23 cellular contexts compared by ENCODE assay signal in genomic region chr1:44170281-44170823, GRCh38. TPM values are rescaled to one million over a fixed set of nuclear protein-coding genes. Genes with fewer than 3 reads are reported as not detected.
DNase-seq lines count a peak whose midpoint lies in the region; ATAC-seq, FAIRE-seq and TF ChIP-seq lines count a peak whose summit lies in the region.
"Had no signal": no experiment of that assay in that cellular context is flagged by ENCODE, and none has a peak within 500 bp of the region (broad histone marks: within the 10 kb centered on the region; RNA-seq: fewer than 3 reads in every experiment).

No MANE protein-coding gene starts in this region.

- FAIRE-seq in K562 (lab: Jason Lieb, UNC) = no peak
- FAIRE-seq: GM12892, H54 had no signal

- TF ChIP-seq POLR2A in K562 (conservative IDR thresholded peaks at IDR 0.05) (no peak), GM18505 (IDR thresholded peaks at IDR 0.05; ENCODE audit: borderline replicate concordance, extremely low read depth, insufficient read depth, insufficient read length) (no peak)

- CTCF ChIA-PET in K562 (lab: Yijun Ruan, JAX; ENCODE audit: low intra/inter-chr PET ratio) = no interaction called here

- no peak overlapping the region for H3K9ac ChIP-seq in K562 (ENCODE audit: insufficient read depth in 1 of 2, low read depth in 2 of 2, low read length in 2 of 2)

- TF ChIP-seq CTCF in AG10803 (conservative IDR thresholded peaks at IDR 0.05; ENCODE audit: low read length) = no peak
- 0 out of 2 replicates have a peak, but pooled peaks have one; percentile 25 for TF ChIP-seq CTCF in HFFc6 (IDR thresholded peaks at IDR 0.05)
- peak in 2 of 3 experiments; percentile 23 to 30; a peak in 2 of 6 replicates for TF ChIP-seq CTCF in K562 (IDR thresholded peaks at IDR 0.05 in 2 of 3, conservative IDR thresholded peaks at IDR 0.05 in 1 of 3; ENCODE audit: insufficient read depth in 2 of 3, low read depth in 1 of 3, low read length in 3 of 3)
- peak; percentile 12 for TF ChIP-seq CTCF in foreskin keratinocyte (conservative IDR thresholded peaks at IDR 0.05)

- H3K4me3 ChIP-seq in AG10803 (ENCODE audit: low read length) (no peak overlapping the region), K562 (no peak overlapping the region)
- H3K4me3 ChIP-seq: SK-N-MC had no signal

- no peaks in the 10 kb centered on the region for H4K20me1 ChIP-seq in K562 (replicated peaks; ENCODE audit: control insufficient read depth, insufficient read depth, low read length)

- no peak for TF ChIP-seq RAD21 in K562 (CRISPR knock-in tag; conservative IDR thresholded peaks at IDR 0.05 in 1 of 2, IDR thresholded peaks at IDR 0.05 in 1 of 2)

- peaks cover 0 to 2% of the 10 kb centered on the region in 2 experiments; a peak in 1 of 5 replicates for H3K4me1 ChIP-seq in K562 (replicated peaks in 1 of 2; ENCODE audit: control insufficient read depth in 2 of 2, insufficient read depth in 2 of 2, low read length in 2 of 2)
- H3K4me1 ChIP-seq in foreskin keratinocyte = no peaks in the 10 kb centered on the region

- peaks cover 25% of the 10 kb centered on the region for H3K27me3 Mint-ChIP-seq in HFFc6 (ENCODE audit: insufficient read depth)
- H3K27me3 Mint-ChIP-seq: stimulated activated naive CD8-positive, alpha-beta T cell treated with anti-CD3 and anti-CD28 coated beads, Interleukin-15, amount 100 ng/mL, for 72 hours had no signal

- peaks cover 8% of the 10 kb centered on the region for H3K36me3 Mint-ChIP-seq in HFFc6 (ENCODE audit: low read depth)

- H3K4me3 Mint-ChIP-seq in HFFc6 = no peak overlapping the region
- H3K4me3 Mint-ChIP-seq: activated CD4-positive, alpha-beta T cell treated with anti-CD3 and anti-CD28 coated beads, Interleukin-2, amount 10 ng/mL, durations not matched to agents 24 days and 14 days; activated naive CD8-positive, alpha-beta T cell; activated T-cell treated with anti-CD3 and anti-CD28 coated beads, Interleukin-2, amount 50 U/mL, for 24 hours; neural crest cell; stimulated activated naive CD8-positive, alpha-beta T cell treated with anti-CD3 and anti-CD28 coated beads, Interleukin-15, amount 100 ng/mL, for 72 hours had no signal

- no peaks in the 10 kb centered on the region for H3K36me3 ChIP-seq in K562 (ENCODE audit: control insufficient read depth, insufficient read depth, low read length)

- POLR2A ChIA-PET in K562 (lab: Yijun Ruan, JAX) = interaction anchor here (0.5 to 1.4 kb wide), 4 partner anchors 12 to 94 kb away, joined by 3 read pairs; no protein-coding TSS in a partner anchor

- in situ Hi-C loops in K562 (cut with MboI) (no loop called here), KBM-7 (cut with MboI; ENCODE audit: low pct_unique_long_range_greater_than_20kb, low sequenced_read_pairs) (no loop called here)

- no peaks in the 10 kb centered on the region for H3K4me1 Mint-ChIP-seq in HFFc6 (ENCODE audit: low read depth)

- 0% methylated on average over 3 of the region's 3 CpGs for WGBS in K562 (ENCODE audit: insufficient coverage, low coverage, missing lambda C conversion rate)

- H3K27ac Mint-ChIP-seq in HFFc6 = no peak overlapping the region
- H3K27ac Mint-ChIP-seq: activated CD4-positive, alpha-beta T cell treated with anti-CD3 and anti-CD28 coated beads, Interleukin-2, amount 10 ng/mL, durations not matched to agents 24 days and 14 days; activated naive CD8-positive, alpha-beta T cell; activated T-cell treated with anti-CD3 and anti-CD28 coated beads, Interleukin-2, amount 50 U/mL, for 24 hours; stimulated activated naive CD8-positive, alpha-beta T cell treated with anti-CD3 and anti-CD28 coated beads, Interleukin-15, amount 100 ng/mL, for 72 hours had no signal

- BruUV-seq in K562 (replicated peaks; lab: Mats Ljungman, UMichigan) = no TSS peak

- peak; percentile 35; the same call in 1 of the 3 replicates for ATAC-seq in K562
- ATAC-seq in foreskin keratinocyte = no peak
- no peak for ATAC-seq in HG03095 (IDR thresholded peaks at IDR 0.05; ENCODE audit: unreplicated experiment)
- no peak for ATAC-seq in GM18505 (IDR thresholded peaks at IDR 0.05; ENCODE audit: unreplicated experiment)
- ATAC-seq: stimulated activated naive CD8-positive, alpha-beta T cell treated with anti-CD3 and anti-CD28 coated beads, Interleukin-15, amount 100 ng/mL, for 72 hours had no signal

- no peak for TF ChIP-seq EP300 in K562 (IDR thresholded peaks at IDR 0.05; ENCODE audit: low read length)

- no peaks in the 10 kb centered on the region for H3K9me3 ChIP-seq in K562 (replicated peaks; ENCODE audit: control insufficient read depth, insufficient read depth, low read depth, low read length)

- H3K27ac ChIP-seq in K562 (ENCODE audit: extremely low read depth, low read depth, low read length) = no peak overlapping the region
- no peak overlapping the region for H3K27ac ChIP-seq in foreskin keratinocyte
- H3K27ac ChIP-seq: SK-N-MC had no signal

- no peak overlapping the region for H2AFZ ChIP-seq in K562 (ENCODE audit: low read depth, low read length)

- H3K27me3 ChIP-seq in K562 (ENCODE audit: control insufficient read depth in 2 of 2, insufficient read depth in 2 of 2, low read length in 2 of 2) = peaks cover 23 to 35% of the 10 kb centered on the region in 2 experiments
- peaks cover 11% of the 10 kb centered on the region for H3K27me3 ChIP-seq in foreskin keratinocyte

- intact Hi-C loops in K562 (cut with micrococcal nuclease) = no loop called here

- no peak overlapping the region for H3K4me2 ChIP-seq in K562 (ENCODE audit: insufficient read depth, low read length)

- H3K9me1 ChIP-seq in K562 (ENCODE audit: control insufficient read depth, insufficient read depth, low read length) = no peaks in the 10 kb centered on the region

- DNase-seq in AG10803 (ENCODE audit: low read depth) (peak; percentile 15), HFFc6 (peak; percentile 10), K562 (ENCODE audit: extremely low read depth in 1 of 4, low spot score in 3 of 4) (peak in 2 of 4 experiments; percentile 29 to 34), foreskin keratinocyte (peak in 1 of 2 donors; percentile 32), KBM-7 (no peak), activated gamma-delta T cell treated with Interleukin-2 at 50 U/mL for 16 hours (no peak)
- DNase-seq: activated CD4-positive, alpha-beta T cell treated with anti-CD3 and anti-CD28 coated beads, Interleukin-2, amount 10 ng/mL, durations not matched to agents 24 days and 14 days; activated T-cell treated with anti-CD3 and anti-CD28 coated beads, Interleukin-2, amount 50 U/mL, for 24 hours; MV-4-11; NCI-H2029; NCI-H510A treated with DMSO at 0.1 percent for 48 hours; stimulated activated naive CD8-positive, alpha-beta T cell treated with anti-CD3 and anti-CD28 coated beads, Interleukin-15, amount 100 ng/mL, for 72 hours had no signal

- peaks cover 14% of the 10 kb centered on the region for H3K9me3 Mint-ChIP-seq in HFFc6
- H3K9me3 Mint-ChIP-seq: activated CD4-positive, alpha-beta T cell treated with anti-CD3 and anti-CD28 coated beads, Interleukin-2, amount 10 ng/mL, durations not matched to agents 24 days and 14 days had no signal

- H3K79me2 ChIP-seq in K562 (ENCODE audit: control insufficient read depth, insufficient read depth, low read length) = no peaks in the 10 kb centered on the region

RNA-seq across cellular contexts. Expression of gene KLF18, which starts 28.9 kb away (rescaled TPM):
- total RNA-seq in HFFc6 (2021; fragmentation: NEBNext Ultra II Directional; extraction: Animal tissue kit (Norgen Biotek cat#: 25700)) = not detected
- not detected in 2 replicates for total RNA-seq in K562 (2011; cell fraction: chromatin; rRNA removed; ENCODE audit: low replicate concordance)
- total RNA-seq in K562 (2011; cell fraction: nucleolus; rRNA removed) = not detected in 2 replicates
- total RNA-seq in K562 (2011; cell fraction: nucleoplasm; rRNA removed) = not detected in 2 replicates
- total RNA-seq in K562 (2014; rRNA removed) (not detected in 2 replicates), K562 (2014; rRNA removed; fragmentation: Illumina TruSeq; extraction: Trizol) (not detected in 2 replicates), K562 (2015; rRNA removed; fragmentation: Illumina TruSeq; extraction: Trizol) (not detected in 2 replicates), K562 (2021) (not detected in 2 replicates), foreskin keratinocyte (not detected in 2 replicates)
- polyA plus RNA-seq in K562 (2011; rRNA removed) (not detected in 2 replicates), K562 (2014; fragmentation: Illumina TruSeq; extraction: Trizol) (not detected in 2 replicates), K562 (2014; fragmentation: Nextera tagmentation; extraction: Ambion mirVana) (not detected), K562 (2014; rRNA removed) (not detected in 2 replicates), foreskin keratinocyte (not detected in 2 replicates)
- not detected in 2 replicates for polyA plus RNA-seq in K562 (2011; cell fraction: cytosol; rRNA removed)
- not detected in 2 replicates for polyA plus RNA-seq in K562 (2011; cell fraction: nucleus; rRNA removed)
- polyA plus RNA-seq in K562 (2012) = not detected in 2 replicates
- polyA minus RNA-seq in K562 (2011; rRNA and poly(A)+ RNA removed) = not detected in 2 replicates
- not detected in 2 replicates for polyA minus RNA-seq in K562 (2011; cell fraction: cytosol; rRNA and poly(A)+ RNA removed)
- polyA minus RNA-seq in K562 (2011; cell fraction: nucleus; rRNA and poly(A)+ RNA removed) = not detected in 2 replicates
- total RNA-seq: activated CD4-positive, alpha-beta T cell treated with anti-CD3 and anti-CD28 coated beads, Interleukin-2, amount 10 ng/mL, durations not matched to agents 24 days and 14 days; cerebellum; kidney epithelial cell; neural crest cell; renal cortical epithelial cell; urinary bladder had no signal
- polyA plus RNA-seq: urinary bladder had no signal

RNA-seq across cellular contexts. Expression of gene DMAP1, which starts 42.9 kb away (rescaled TPM):
- 10 to 100 TPM; 25.7 to 34.6 (median 30.1) TPM for total RNA-seq in HFFc6 (2021; fragmentation: NEBNext Ultra II Directional; extraction: Animal tissue kit (Norgen Biotek cat#: 25700))
- 75.0 and 118 TPM in 2 replicates for total RNA-seq in K562 (2011; cell fraction: chromatin; rRNA removed; ENCODE audit: low replicate concordance)
- total RNA-seq in K562 (2011; cell fraction: nucleolus; rRNA removed) = 96.1 and 101 TPM in 2 replicates
- 70.1 and 80.1 TPM in 2 replicates for total RNA-seq in K562 (2011; cell fraction: nucleoplasm; rRNA removed)
- 51.2 and 52.3 TPM in 2 replicates for total RNA-seq in K562 (2014; rRNA removed)
- 11.5 and 14.2 TPM in 2 replicates for total RNA-seq in K562 (2014; rRNA removed; fragmentation: Illumina TruSeq; extraction: Trizol)
- 20.2 and 25.1 TPM in 2 replicates for total RNA-seq in K562 (2015; rRNA removed; fragmentation: Illumina TruSeq; extraction: Trizol)
- 38.0 and 38.6 TPM in 2 replicates for total RNA-seq in K562 (2021)
- polyA plus RNA-seq in K562 (2011; rRNA removed) = 30.3 and 39.4 TPM in 2 replicates
- 36.6 and 44.1 TPM in 2 replicates for polyA plus RNA-seq in K562 (2011; cell fraction: cytosol; rRNA removed)
- polyA plus RNA-seq in K562 (2011; cell fraction: nucleus; rRNA removed) = 138 and 153 TPM in 2 replicates
- polyA plus RNA-seq in K562 (2012) = 33.2 and 39.0 TPM in 2 replicates
- 34.8 and 37.0 TPM in 2 replicates for polyA plus RNA-seq in K562 (2014; fragmentation: Illumina TruSeq; extraction: Trizol)
- polyA plus RNA-seq in K562 (2014; fragmentation: Nextera tagmentation; extraction: Ambion mirVana) = 1 to 10 TPM; 1.5 to 4.0 TPM
- polyA plus RNA-seq in K562 (2014; rRNA removed) = 50.3 and 54.0 TPM in 2 replicates
- 32.6 and 36.3 TPM in 2 replicates for polyA minus RNA-seq in K562 (2011; rRNA and poly(A)+ RNA removed)
- 18.4 and 29.8 TPM in 2 replicates for polyA minus RNA-seq in K562 (2011; cell fraction: cytosol; rRNA and poly(A)+ RNA removed)
- 36.8 and 54.3 TPM in 2 replicates for polyA minus RNA-seq in K562 (2011; cell fraction: nucleus; rRNA and poly(A)+ RNA removed)
- 18.0 and 23.5 TPM in 2 replicates for total RNA-seq in foreskin keratinocyte
- polyA plus RNA-seq in foreskin keratinocyte = 30.2 and 31.4 TPM in 2 replicates

RNA-seq across cellular contexts. Expression of gene KLF17, which starts 51.7 kb away (rescaled TPM):
- total RNA-seq in HFFc6 (2021; fragmentation: NEBNext Ultra II Directional; extraction: Animal tissue kit (Norgen Biotek cat#: 25700)) = under 1 TPM in 2 of 6 experiments, not detected in 4; 0.06 to 0.07 TPM
- total RNA-seq in K562 (2011; cell fraction: chromatin; rRNA removed; ENCODE audit: low replicate concordance) = not detected in 2 replicates
- 0.13 TPM in 1 of 2 replicates, not detected in the other for total RNA-seq in K562 (2011; cell fraction: nucleolus; rRNA removed)
- total RNA-seq in K562 (2011; cell fraction: nucleoplasm; rRNA removed) = not detected in 2 replicates
- total RNA-seq in K562 (2014; rRNA removed) (not detected in 2 replicates), K562 (2014; rRNA removed; fragmentation: Illumina TruSeq; extraction: Trizol) (not detected in 2 replicates), K562 (2015; rRNA removed; fragmentation: Illumina TruSeq; extraction: Trizol) (not detected in 2 replicates), K562 (2021) (not detected in 2 replicates), foreskin keratinocyte (not detected in 2 replicates)
- polyA plus RNA-seq in K562 (2011; rRNA removed) (0.13 TPM in 1 of 2 replicates, not detected in the other), K562 (2014; fragmentation: Illumina TruSeq; extraction: Trizol) (not detected in 2 replicates), K562 (2014; fragmentation: Nextera tagmentation; extraction: Ambion mirVana) (under 1 TPM in 1 of 2 experiments, not detected in 1; 0.01 TPM), K562 (2014; rRNA removed) (0.24 TPM in 1 of 2 replicates, not detected in the other), foreskin keratinocyte (not detected in 2 replicates)
- not detected in 2 replicates for polyA plus RNA-seq in K562 (2011; cell fraction: cytosol; rRNA removed)
- polyA plus RNA-seq in K562 (2011; cell fraction: nucleus; rRNA removed) = not detected in 2 replicates
- polyA plus RNA-seq in K562 (2012) = 0.04 TPM in 1 of 2 replicates, not detected in the other
- not detected in 2 replicates for polyA minus RNA-seq in K562 (2011; rRNA and poly(A)+ RNA removed)
- polyA minus RNA-seq in K562 (2011; cell fraction: cytosol; rRNA and poly(A)+ RNA removed) = not detected in 2 replicates
- polyA minus RNA-seq in K562 (2011; cell fraction: nucleus; rRNA and poly(A)+ RNA removed) = not detected in 2 replicates
- total RNA-seq: activated CD4-positive, alpha-beta T cell treated with anti-CD3 and anti-CD28 coated beads, Interleukin-2, amount 10 ng/mL, durations not matched to agents 24 days and 14 days; cerebellum; kidney epithelial cell; neural crest cell; renal cortical epithelial cell had no signal

Comparison
In these comparisons a context has a peak if more than half of its experiments do, and no peak if none do; other contexts are left out.
1. DNase-seq: peak in AG10803 (single experiment) and HFFc6 (single experiment); none in KBM-7 (single experiment) and activated gamma-delta T cell treated with Interleukin-2 at 50 U/mL for 16 hours (single experiment).